13 cellular contexts compared by ENCODE assay signal in the genomic region with DNA sequence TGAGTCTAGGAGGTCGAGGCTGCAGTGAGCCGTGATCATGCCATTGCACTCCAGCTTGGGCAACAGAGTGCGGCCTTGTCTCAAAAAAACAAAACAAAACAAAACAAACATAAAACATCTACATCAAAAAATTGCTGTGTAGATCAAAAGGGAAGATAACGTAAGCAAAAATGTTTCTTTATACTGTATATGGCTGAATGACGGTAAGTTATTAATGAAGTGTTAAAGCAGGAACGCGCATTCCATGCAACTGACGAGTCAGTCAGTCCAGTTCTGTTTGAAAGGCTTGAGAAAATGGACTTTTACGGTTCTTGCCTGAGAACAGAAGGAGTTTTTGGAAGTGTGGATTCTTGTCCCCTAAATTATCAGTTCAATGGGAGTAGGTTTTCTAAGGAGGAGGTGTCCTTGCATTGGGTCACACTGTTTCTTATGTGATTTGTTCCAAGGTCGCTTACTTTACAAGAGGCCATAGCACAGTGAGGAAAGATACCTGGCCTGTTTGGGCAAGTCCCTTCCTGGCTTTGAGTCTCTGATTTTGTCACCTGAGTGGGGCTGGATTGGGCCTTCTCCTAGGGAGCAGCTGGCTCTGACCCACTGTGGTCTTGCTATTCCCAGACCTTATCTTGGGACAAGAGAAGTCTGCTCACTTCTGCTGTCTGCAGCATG. TPM values are rescaled to one million over a fixed set of nuclear protein-coding genes. Genes with fewer than 3 reads are reported as not detected.
"Had no signal": no experiment of that assay in that cellular context is flagged by ENCODE, and none has a peak within 500 bp of the region (broad histone marks: within the 10 kb centered on the region; RNA-seq: fewer than 3 reads in every experiment).

No MANE protein-coding gene starts in this region.

- H3K27me3 ChIP-seq: cardiac muscle cell, colonic mucosa, testis had no signal

- H3K27ac ChIP-seq: cardiac muscle cell, colonic mucosa, testis had no signal

- H3K4me3 ChIP-seq: cardiac muscle cell, colonic mucosa, testis had no signal

- H3K4me1 ChIP-seq: colonic mucosa had no signal

- H3K9me3 ChIP-seq: colonic mucosa, testis had no signal

- ATAC-seq: activated T-cell treated with anti-CD3 and anti-CD28 coated beads, Interleukin-2, amount 50 U/mL, for 4 hours; left colon; stimulated activated naive CD8-positive, alpha-beta T cell treated with anti-CD3 and anti-CD28 coated beads, Interleukin-15, amount 100 ng/mL, for 72 hours; T-cell had no signal

- H3K36me3 ChIP-seq: cardiac muscle cell, colonic mucosa had no signal

- DNase-seq: activated CD4-positive, alpha-beta memory T cell treated with anti-CD3 and anti-CD28 coated beads for 36 hours; activated gamma-delta T cell; activated T-cell treated with anti-CD3 and anti-CD28 coated beads, Interleukin-2, amount 50 U/mL, for 4 hours; aorta; colonic mucosa; effector CD4-positive, alpha-beta T cell; left colon; stimulated activated CD4-positive, alpha-beta T cell treated with anti-CD3 and anti-CD28 coated beads, Interleukin-4, amount 100 ng/mL, for 4 hours; stimulated activated naive CD8-positive, alpha-beta T cell treated with anti-CD3 and anti-CD28 coated beads, Interleukin-15, amount 100 ng/mL, for 72 hours; T-cell; T1000; testis had no signal

RNA-seq across cellular contexts. Expression of gene PTGS1, which starts 6.6 kb away (rescaled TPM):
- polyA plus RNA-seq: cardiac muscle cell had no signal
